ENCODE assay signal across 8 cellular contexts in the genomic region with DNA sequence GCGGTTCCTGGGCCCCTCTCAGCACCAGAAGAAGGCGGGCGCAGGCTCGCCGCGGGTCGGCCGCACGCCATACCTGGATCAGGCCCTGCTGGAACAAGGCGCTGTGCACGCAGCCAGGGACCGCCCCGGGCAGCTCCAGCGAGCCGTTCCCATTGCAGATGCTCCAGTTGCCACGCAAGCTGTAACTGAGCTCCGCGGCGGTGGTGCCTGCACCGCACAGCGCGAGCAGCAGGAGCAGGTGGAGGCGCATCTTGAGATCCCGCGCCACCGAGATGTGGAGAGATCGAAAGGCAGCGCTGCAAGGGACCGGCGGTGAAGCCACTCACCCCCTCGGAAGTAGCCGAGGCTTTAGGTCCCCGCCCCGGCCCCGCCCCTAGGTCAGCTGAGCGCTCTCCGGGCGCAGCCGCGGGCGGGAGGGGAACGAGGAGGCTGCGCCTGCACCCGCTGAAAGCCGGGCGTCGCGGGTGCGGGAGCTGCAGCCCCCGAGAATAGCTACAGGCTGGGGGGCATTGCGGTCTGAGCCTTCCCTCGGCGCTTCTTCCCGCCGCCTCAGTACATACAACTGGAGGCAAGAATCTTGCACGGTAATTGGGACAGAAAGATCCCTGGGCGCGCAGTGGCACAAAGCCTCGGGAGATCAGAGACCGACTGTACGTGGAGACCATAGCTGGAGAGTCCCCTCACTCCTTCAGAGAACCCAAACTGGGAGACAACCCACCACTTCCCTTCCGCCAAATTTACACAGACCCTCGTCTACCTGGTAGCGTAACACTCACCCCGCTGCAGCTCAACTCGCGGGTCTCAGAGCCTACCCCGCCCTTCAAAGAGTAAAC. TPM values are rescaled to one million over a fixed set of nuclear protein-coding genes. Genes with fewer than 3 reads are reported as not detected.
DNase-seq lines count a peak whose midpoint lies in the region; ATAC-seq and TF ChIP-seq lines count a peak whose summit lies in the region.

A gene (minus strand): TSS at position 324 of the 833 bp plus-strand sequence. CDS start 74 bp downstream, at position 250.

- H3K27me3 ChIP-seq in liver (ENCODE audit: control insufficient read depth in 4 of 4, insufficient read depth in 4 of 4, low read length in 3 of 4): no peaks in the 10 kb centered on the region

- CTCF ChIA-PET in activated CD4-positive, alpha-beta T cell treated with anti-CD3 and anti-CD28 coated beads, Interleukin-2, amount 10 ng/mL, durations not matched to agents 7 days and 5 days (lab: Charles Lee): interaction anchor here (0.6 to 2.0 kb wide), 7 partner anchors 9 to 401 kb away, joined by 3 to 8 read pairs (median 4); no protein-coding TSS in a partner anchor

- H3K9me3 Mint-ChIP-seq in activated CD4-positive, alpha-beta T cell treated with anti-CD3 and anti-CD28 coated beads, Interleukin-2, amount 10 ng/mL, durations not matched to agents 7 days and 5 days: peaks cover 3% of the 10 kb centered on the region
- H3K9me3 Mint-ChIP-seq in dendritic cell treated with granulocyte-macrophage colony-stimulating factor and Interleukin-4, amounts not matched to agents 40 ng/mL and 50 ng/mL, for 4 days: no peaks in the 10 kb centered on the region

- H3K4me3 ChIP-seq in liver (ENCODE audit: low read depth in 1 of 3, low read length in 3 of 3): peak within 1 kb of the TSS; percentile 75 to 95 (median 89)

- peaks cover 39% of the 10 kb centered on the region for H3K4me1 Mint-ChIP-seq in activated CD4-positive, alpha-beta T cell treated with anti-CD3 and anti-CD28 coated beads, Interleukin-2, amount 10 ng/mL, durations not matched to agents 7 days and 5 days
- H3K4me1 Mint-ChIP-seq in dendritic cell treated with granulocyte-macrophage colony-stimulating factor and Interleukin-4, amounts not matched to agents 40 ng/mL and 50 ng/mL, for 4 days (ENCODE audit: low read depth): peaks cover 49% of the 10 kb centered on the region

- peak; percentile 88 for ATAC-seq in GM19351 (IDR thresholded peaks at IDR 0.05; ENCODE audit: unreplicated experiment)
- peak; percentile 81 for ATAC-seq in HG03469 (IDR thresholded peaks at IDR 0.05; ENCODE audit: unreplicated experiment)

- H3K4me3 Mint-ChIP-seq in activated CD4-positive, alpha-beta T cell treated with anti-CD3 and anti-CD28 coated beads, Interleukin-2, amount 10 ng/mL, durations not matched to agents 7 days and 5 days: peak within 1 kb of the TSS; percentile 94
- H3K4me3 Mint-ChIP-seq in dendritic cell treated with granulocyte-macrophage colony-stimulating factor and Interleukin-4, amounts not matched to agents 40 ng/mL and 50 ng/mL, for 4 days: peak within 1 kb of the TSS; percentile 82

- peak within 1 kb of the TSS; percentile 85 for H3K27ac ChIP-seq in C4-2B
- H3K27ac ChIP-seq in liver (ENCODE audit: low read depth in 1 of 2, low read length in 2 of 2): peak within 1 kb of the TSS; percentile 70 to 83

- POLR2A ChIA-PET in activated CD4-positive, alpha-beta T cell treated with anti-CD3 and anti-CD28 coated beads, Interleukin-2, amount 10 ng/mL, durations not matched to agents 7 days and 5 days (lab: Charles Lee): interaction anchor here (0.8 kb wide), 1 partner anchor 217 kb away, joined by 3 read pairs; no protein-coding TSS in a partner anchor

- H3K9ac ChIP-seq in liver (ENCODE audit: low read depth in 1 of 2, low read length in 2 of 2): peak within 1 kb of the TSS; percentile 36 to 61

- peak in 1 of 2 donors; percentile 37 for TF ChIP-seq RAD21 in liver (IDR thresholded peaks at IDR 0.05)

- peaks cover 4% of the 10 kb centered on the region for H3K36me3 Mint-ChIP-seq in activated CD4-positive, alpha-beta T cell treated with anti-CD3 and anti-CD28 coated beads, Interleukin-2, amount 10 ng/mL, durations not matched to agents 7 days and 5 days (ENCODE audit: low read depth)
- peaks cover 39% of the 10 kb centered on the region for H3K36me3 Mint-ChIP-seq in dendritic cell treated with granulocyte-macrophage colony-stimulating factor and Interleukin-4, amounts not matched to agents 40 ng/mL and 50 ng/mL, for 4 days (ENCODE audit: low read depth)

- peak; percentile 81 for DNase-seq in NCI-H748 (lab: John Stamatoyannopoulos, UW; ENCODE audit: unreplicated experiment)
- peak; percentile 89 for DNase-seq in activated CD4-positive, alpha-beta T cell treated with anti-CD3 and anti-CD28 coated beads, Interleukin-2, amount 10 ng/mL, durations not matched to agents 7 days and 5 days
- DNase-seq in stimulated activated CD4-positive, alpha-beta T cell treated with anti-CD3 and anti-CD28 coated beads, Interleukin-4, amount 100 ng/mL, for 1 hour: peak; percentile 85

- H3K9me3 ChIP-seq in liver (ENCODE audit: control insufficient read depth in 4 of 4, low read length in 3 of 4): no peaks in the 10 kb centered on the region

- peaks cover 4% of the 10 kb centered on the region for H3K27me3 Mint-ChIP-seq in activated CD4-positive, alpha-beta T cell treated with anti-CD3 and anti-CD28 coated beads, Interleukin-2, amount 10 ng/mL, durations not matched to agents 7 days and 5 days
- H3K27me3 Mint-ChIP-seq in dendritic cell treated with granulocyte-macrophage colony-stimulating factor and Interleukin-4, amounts not matched to agents 40 ng/mL and 50 ng/mL, for 4 days: peaks cover 6% of the 10 kb centered on the region

- intact Hi-C loops in dendritic cell treated with granulocyte-macrophage colony-stimulating factor and Interleukin-4, amounts not matched to agents 40 ng/mL and 50 ng/mL, for 4 days (cut with micrococcal nuclease): loop anchor here (1.0 to 5.0 kb wide), 3 partner anchors 46 to 108 kb away; a partner anchor contains a TSS

- peak within 1 kb of the TSS; percentile 86 for H3K27ac Mint-ChIP-seq in activated CD4-positive, alpha-beta T cell treated with anti-CD3 and anti-CD28 coated beads, Interleukin-2, amount 10 ng/mL, durations not matched to agents 7 days and 5 days
- peak within 1 kb of the TSS; percentile 96 for H3K27ac Mint-ChIP-seq in dendritic cell treated with granulocyte-macrophage colony-stimulating factor and Interleukin-4, amounts not matched to agents 40 ng/mL and 50 ng/mL, for 4 days

- under 1% methylated on average over 68 of the region's 68 CpGs for WGBS in liver

- no peak for TF ChIP-seq CTCF in C4-2B (conservative IDR thresholded peaks at IDR 0.05)
- peak; percentile 6 for TF ChIP-seq CTCF in liver (IDR thresholded peaks at IDR 0.05; ENCODE audit: low read depth, low read length, missing input control)

- H3K36me3 ChIP-seq in liver (ENCODE audit: control insufficient read depth in 4 of 4, insufficient read depth in 3 of 4, low read depth in 1 of 4, low read length in 3 of 4): no peaks in the 10 kb centered on the region

- H3K4me1 ChIP-seq in liver (ENCODE audit: control insufficient read depth in 4 of 4, insufficient read depth in 4 of 4, low read length in 3 of 4): peaks cover 3 to 27% (median 10%) of the 10 kb centered on the region in 4 donors

TF ChIP-seq in liver, 16 proteins besides CTCF, POLR2A, EP300 and RAD21:
- TF ChIP-seq, protein P1, sequence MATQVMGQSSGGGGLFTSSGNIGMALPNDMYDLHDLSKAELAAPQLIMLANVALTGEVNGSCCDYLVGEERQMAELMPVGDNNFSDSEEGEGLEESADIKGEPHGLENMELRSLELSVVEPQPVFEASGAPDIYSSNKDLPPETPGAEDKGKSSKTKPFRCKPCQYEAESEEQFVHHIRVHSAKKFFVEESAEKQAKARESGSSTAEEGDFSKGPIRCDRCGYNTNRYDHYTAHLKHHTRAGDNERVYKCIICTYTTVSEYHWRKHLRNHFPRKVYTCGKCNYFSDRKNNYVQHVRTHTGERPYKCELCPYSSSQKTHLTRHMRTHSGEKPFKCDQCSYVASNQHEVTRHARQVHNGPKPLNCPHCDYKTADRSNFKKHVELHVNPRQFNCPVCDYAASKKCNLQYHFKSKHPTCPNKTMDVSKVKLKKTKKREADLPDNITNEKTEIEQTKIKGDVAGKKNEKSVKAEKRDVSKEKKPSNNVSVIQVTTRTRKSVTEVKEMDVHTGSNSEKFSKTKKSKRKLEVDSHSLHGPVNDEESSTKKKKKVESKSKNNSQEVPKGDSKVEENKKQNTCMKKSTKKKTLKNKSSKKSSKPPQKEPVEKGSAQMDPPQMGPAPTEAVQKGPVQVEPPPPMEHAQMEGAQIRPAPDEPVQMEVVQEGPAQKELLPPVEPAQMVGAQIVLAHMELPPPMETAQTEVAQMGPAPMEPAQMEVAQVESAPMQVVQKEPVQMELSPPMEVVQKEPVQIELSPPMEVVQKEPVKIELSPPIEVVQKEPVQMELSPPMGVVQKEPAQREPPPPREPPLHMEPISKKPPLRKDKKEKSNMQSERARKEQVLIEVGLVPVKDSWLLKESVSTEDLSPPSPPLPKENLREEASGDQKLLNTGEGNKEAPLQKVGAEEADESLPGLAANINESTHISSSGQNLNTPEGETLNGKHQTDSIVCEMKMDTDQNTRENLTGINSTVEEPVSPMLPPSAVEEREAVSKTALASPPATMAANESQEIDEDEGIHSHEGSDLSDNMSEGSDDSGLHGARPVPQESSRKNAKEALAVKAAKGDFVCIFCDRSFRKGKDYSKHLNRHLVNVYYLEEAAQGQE (IDR thresholded peaks at IDR 0.05): peak; percentile 10
- TF ChIP-seq HNF4G (IDR thresholded peaks at IDR 0.05): no peak
- TF ChIP-seq GABPA (IDR thresholded peaks at IDR 0.05 in 1 of 2, conservative IDR thresholded peaks at IDR 0.05 in 1 of 2): peak in 1 of 2 donors; percentile 28
- TF ChIP-seq YY1 (IDR thresholded peaks at IDR 0.05): peak; percentile 86
- TF ChIP-seq, protein P2, sequence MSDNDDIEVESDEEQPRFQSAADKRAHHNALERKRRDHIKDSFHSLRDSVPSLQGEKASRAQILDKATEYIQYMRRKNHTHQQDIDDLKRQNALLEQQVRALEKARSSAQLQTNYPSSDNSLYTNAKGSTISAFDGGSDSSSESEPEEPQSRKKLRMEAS (IDR thresholded peaks at IDR 0.05): peak; percentile 49
- TF ChIP-seq TAF1 (conservative IDR thresholded peaks at IDR 0.05): peak; percentile 19
- TF ChIP-seq SP1 (IDR thresholded peaks at IDR 0.05): peak; percentile 37
- TF ChIP-seq FOXA2 (IDR thresholded peaks at IDR 0.05): no peak

RNA-seq across cellular contexts. Expression of the gene that starts here (rescaled TPM):
- total RNA-seq in activated CD4-positive, alpha-beta T cell treated with anti-CD3 and anti-CD28 coated beads, Interleukin-2, amount 10 ng/mL, durations not matched to agents 7 days and 5 days: 10 to 100 TPM; 13.8 to 15.2 TPM
- total RNA-seq in liver: 10 to 100 TPM; 22.9 to 24.2 TPM
- 1 to 10 TPM; 7.1 to 8.2 TPM for polyA plus RNA-seq in liver

Comparison
In these comparisons a context has a peak if more than half of its experiments do, and no peak if none do; other contexts are left out.
1. Peak in every context shown above with its lines: DNase-seq, ATAC-seq, H3K4me3 ChIP-seq and H3K27ac ChIP-seq.